ENCODE assay signal across 28 cellular contexts in the genomic region with DNA sequence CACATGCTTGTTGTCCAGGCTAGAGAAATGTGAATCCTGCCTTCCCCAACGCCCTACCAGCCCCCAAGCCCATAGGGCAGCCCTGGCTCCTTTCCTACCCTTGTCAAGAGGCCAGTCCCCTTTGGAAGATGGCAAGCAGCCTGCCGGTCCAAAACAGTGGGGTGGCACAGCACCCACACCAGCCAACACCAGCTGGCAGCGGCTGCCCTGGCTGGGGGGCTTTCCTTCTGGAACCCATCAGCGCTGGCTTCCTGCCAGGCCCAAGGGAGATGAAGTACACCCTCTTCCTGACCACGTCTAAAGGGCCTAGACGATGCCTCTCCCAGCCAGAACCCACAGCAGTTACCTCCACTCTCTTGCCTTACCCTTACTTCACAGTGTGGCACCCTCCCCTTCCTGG. TPM values are rescaled to one million over a fixed set of nuclear protein-coding genes. Genes with fewer than 3 reads are reported as not detected.
A peak's percentile ranks its signal among the peaks of the same experiment; 100 is the strongest.
DNase-seq lines count a peak whose midpoint lies in the region; FAIRE-seq and TF ChIP-seq lines count a peak whose summit lies in the region.
"Had no signal": no experiment of that assay in that cellular context is flagged by ENCODE, and none has a peak within 500 bp of the region (broad histone marks: within the 10 kb centered on the region; RNA-seq: fewer than 3 reads in every experiment).

No MANE protein-coding gene starts in this region.

- H3K4me2 ChIP-seq in H9 (ENCODE audit: insufficient read depth, insufficient read length, low read length): no peak overlapping the region
- H3K4me2 ChIP-seq in astrocyte (ENCODE audit: low read length): no peak overlapping the region
- H3K4me2 ChIP-seq: KMS-11 had no signal

- H3K56ac ChIP-seq in H9 (ENCODE audit: insufficient read length, low read depth, low read length): no peak overlapping the region

- H3K23ac ChIP-seq in H9 (ENCODE audit: insufficient read length, low read depth, low read length): no peak overlapping the region

- H2BK12ac ChIP-seq in H9 (ENCODE audit: insufficient read length, low read depth, low read length): no peak overlapping the region

- no peaks in the 10 kb centered on the region for H3K27me3 ChIP-seq in H9 (ENCODE audit: insufficient read depth, low read length)
- H3K27me3 ChIP-seq in astrocyte (ENCODE audit: insufficient read depth, low read length): peaks cover 8% of the 10 kb centered on the region
- no peaks in the 10 kb centered on the region for H3K27me3 ChIP-seq in colonic mucosa
- no peaks in the 10 kb centered on the region for H3K27me3 ChIP-seq in endodermal cell (ENCODE audit: control insufficient read depth, insufficient read depth, low read length, poor library complexity, severe bottlenecking)

- H2AK5ac ChIP-seq in H9 (ENCODE audit: insufficient read length, low read length): no peak overlapping the region

- no peaks in the 10 kb centered on the region for H3K79me1 ChIP-seq in H9 (ENCODE audit: insufficient read depth, low read depth, low read length, poor library complexity, severe bottlenecking)

- H3K14ac ChIP-seq in H9 (ENCODE audit: insufficient read depth, low read length): no peak overlapping the region

- H3K9ac ChIP-seq in H9 (ENCODE audit: extremely low read depth, insufficient read length, low read length) (no peak overlapping the region), astrocyte (ENCODE audit: low read length) (no peak overlapping the region), colonic mucosa (ENCODE audit: low read depth in 2 of 2, low read length in 2 of 2) (no peak overlapping the region), endodermal cell (ENCODE audit: extremely low read depth, low read length, poor library complexity, severe bottlenecking) (no peak overlapping the region)
- H3K9ac ChIP-seq: KMS-11 had no signal

- peaks cover 20 to 40% of the 10 kb centered on the region in 2 experiments for H3K4me1 Mint-ChIP-seq in H9
- H3K4me1 Mint-ChIP-seq in astrocyte (ENCODE audit: low read depth, unreplicated experiment): peaks cover 6% of the 10 kb centered on the region
- H3K4me1 Mint-ChIP-seq in nephron progenitor cell: peaks cover 89% of the 10 kb centered on the region
- H3K4me1 Mint-ChIP-seq in endodermal cell: peaks cover 15% of the 10 kb centered on the region
- H3K4me1 Mint-ChIP-seq: CD8-positive, alpha-beta memory T cell had no signal

- peak; percentile 19 for DNase-seq in DMS79 treated with DMSO at 0.1 percent for 48 hours (lab: John Stamatoyannopoulos, UW)
- DNase-seq in DMS79 (lab: John Stamatoyannopoulos, UW): no peak
- no peak for DNase-seq in H9
- DNase-seq in astrocyte (ENCODE audit: low read depth): no peak
- DNase-seq in nephron progenitor cell: no peak
- no peak for DNase-seq in colonic mucosa
- DNase-seq in activated effector memory CD4-positive, alpha-beta T cell treated with Interleukin-2 at 50 U/mL for 16 hours: no peak
- DNase-seq in endodermal cell: no peak
- DNase-seq: 8988T; activated CD4-positive, alpha-beta T cell treated with anti-CD3 and anti-CD28 coated beads for 48 hours; activated naive CD4-positive, alpha-beta T cell treated with Interleukin-2 at 50 U/mL for 16 hours; activated T-cell treated with anti-CD3 and anti-CD28 coated beads, Interleukin-2, amount 50 U/mL, for 4 hours; amniotic stem cell; CD8-positive, alpha-beta memory T cell; cortex of kidney; esophagus squamous epithelium; GOT3; lower lobe of right lung; NCI-H1930; NCI-H226; NK-92 treated with Interleukin-12 subunit alpha and Interleukin-12 subunit beta, amount 100 ng/mL, for 24 hours; T-helper 17 cell had no signal

- H3K23me2 ChIP-seq in H9 (ENCODE audit: insufficient read length, low read depth, low read length, poor library complexity, severe bottlenecking): no peaks in the 10 kb centered on the region

- H2BK20ac ChIP-seq in H9 (ENCODE audit: low read depth, low read length, poor library complexity, severe bottlenecking): no peak overlapping the region

- TF ChIP-seq CTCF in H9 (conservative IDR thresholded peaks at IDR 0.05) (no peak), astrocyte (IDR thresholded peaks at IDR 0.05; ENCODE audit: insufficient read depth, low read depth, low read length) (no peak), nephron progenitor cell (IDR thresholded peaks at IDR 0.05) (no peak), colonic mucosa (IDR thresholded peaks at IDR 0.05) (no peak), endodermal cell (conservative IDR thresholded peaks at IDR 0.05) (no peak)

- H3K79me2 ChIP-seq in H9 (ENCODE audit: insufficient read depth, low read length): no peaks in the 10 kb centered on the region
- no peaks in the 10 kb centered on the region for H3K79me2 ChIP-seq in astrocyte (ENCODE audit: insufficient read depth, low read length)

- no peak overlapping the region for H2BK15ac ChIP-seq in H9 (ENCODE audit: low read depth, low read length)

- H3K4me1 ChIP-seq in H9 (ENCODE audit: insufficient read depth, low read length) (no peaks in the 10 kb centered on the region; the same call in 1 of the 2 replicates), astrocyte (ENCODE audit: insufficient read depth, low read length) (peaks cover 7% of the 10 kb centered on the region), colonic mucosa (no peaks in the 10 kb centered on the region), endodermal cell (ENCODE audit: control insufficient read depth, insufficient read depth, low read length) (peaks cover 4% of the 10 kb centered on the region)
- H3K4me1 ChIP-seq: prostate gland had no signal

- no peaks in the 10 kb centered on the region for H3K9me3 ChIP-seq in H9 (ENCODE audit: control insufficient read depth, low read depth, low read length)
- H3K9me3 ChIP-seq in astrocyte (ENCODE audit: insufficient read depth, low read depth, low read length): no peaks in the 10 kb centered on the region
- no peaks in the 10 kb centered on the region for H3K9me3 ChIP-seq in colonic mucosa
- H3K9me3 ChIP-seq in endodermal cell (ENCODE audit: control insufficient read depth, low read length): no peaks in the 10 kb centered on the region
- H3K9me3 ChIP-seq: esophagus squamous epithelium, lower lobe of right lung, prostate gland had no signal

- H4K8ac ChIP-seq in H9 (replicated peaks; ENCODE audit: insufficient read length, low read depth, low read length): no peak overlapping the region

- H3T11ph ChIP-seq in H9 (ENCODE audit: low read length): no peak overlapping the region

- H3K4me3 ChIP-seq in astrocyte (ENCODE audit: insufficient read depth, low read depth, low read length) (no peak overlapping the region), colonic mucosa (no peak overlapping the region), endodermal cell (ENCODE audit: low read length) (no peak overlapping the region)
- H3K4me3 ChIP-seq: esophagus squamous epithelium, lower lobe of right lung, prostate gland, skin epidermis had no signal

- no peak overlapping the region for H3K18ac ChIP-seq in H9 (ENCODE audit: insufficient read length, low read depth, low read length)

- WGBS in H9 (ENCODE audit: extremely low coverage, insufficient read length, low lambda C conversion rate): no CpG with 5 or more reads among the region's 6 CpGs
- WGBS in endodermal cell (ENCODE audit: insufficient coverage in 1 of 2, insufficient read length in 1 of 2), 2 experiments: 91 to 100% methylated on average over 4 to 6 of the region's 6 CpGs

- peak overlapping the region in 2 of 3 experiments; percentile 34 to 63; a peak in 2 of 7 replicates for H3K27ac Mint-ChIP-seq in H9
- H3K27ac Mint-ChIP-seq in astrocyte (ENCODE audit: unreplicated experiment): no peak overlapping the region
- peak overlapping the region; percentile 72 for H3K27ac Mint-ChIP-seq in nephron progenitor cell
- no peak overlapping the region for H3K27ac Mint-ChIP-seq in endodermal cell
- H3K27ac Mint-ChIP-seq: CD8-positive, alpha-beta memory T cell; T-helper 17 cell; type B pancreatic cell had no signal

- FAIRE-seq in astrocyte (lab: Jason Lieb, UNC): no peak
- FAIRE-seq: frontal cortex, RCC 7860 had no signal

- no peak overlapping the region for H4K5ac ChIP-seq in H9 (ENCODE audit: insufficient read length, low read depth, low read length)

- no peaks in the 10 kb centered on the region for H4K20me1 ChIP-seq in H9 (ENCODE audit: control insufficient read depth, insufficient read depth, insufficient read length)
- no peaks in the 10 kb centered on the region for H4K20me1 ChIP-seq in astrocyte (ENCODE audit: insufficient read depth, low read length)

- H3K9me3 Mint-ChIP-seq in H9 (no peaks in the 10 kb centered on the region), astrocyte (ENCODE audit: unreplicated experiment) (no peaks in the 10 kb centered on the region), nephron progenitor cell (no peaks in the 10 kb centered on the region), endodermal cell (no peaks in the 10 kb centered on the region)
- H3K9me3 Mint-ChIP-seq: activated T-cell treated with anti-CD3 and anti-CD28 coated beads, Interleukin-2, amount 50 U/mL, for 4 hours; CD8-positive, alpha-beta memory T cell; type B pancreatic cell had no signal

- H2BK5ac ChIP-seq in H9 (ENCODE audit: insufficient read length, low read length): no peak overlapping the region

- intact Hi-C loops in colonic mucosa (cut with DNase I): no loop called here

- H3K36me3 Mint-ChIP-seq in H9 (ENCODE audit: insufficient read depth in 1 of 3, low read depth in 3 of 3) (no peaks in the 10 kb centered on the region), astrocyte (ENCODE audit: low read depth, unreplicated experiment) (peaks cover 4% of the 10 kb centered on the region), nephron progenitor cell (ENCODE audit: low read depth) (no peaks in the 10 kb centered on the region), endodermal cell (ENCODE audit: low read depth) (no peaks in the 10 kb centered on the region)
- H3K36me3 Mint-ChIP-seq: CD8-positive, alpha-beta memory T cell; type B pancreatic cell had no signal

- H3K4ac ChIP-seq in H9 (ENCODE audit: low read depth, low read length): no peak overlapping the region

- H4K91ac ChIP-seq in H9 (ENCODE audit: insufficient read length, low read depth, low read length): no peak overlapping the region

- H2BK120ac ChIP-seq in H9 (ENCODE audit: low read depth, low read length, poor library complexity, severe bottlenecking): no peak overlapping the region

- no peak overlapping the region for H3K4me3 Mint-ChIP-seq in H9
- peak overlapping the region; percentile 45 for H3K4me3 Mint-ChIP-seq in astrocyte (ENCODE audit: unreplicated experiment)
- peak overlapping the region; percentile 37 for H3K4me3 Mint-ChIP-seq in nephron progenitor cell
- no peak overlapping the region for H3K4me3 Mint-ChIP-seq in endodermal cell
- H3K4me3 Mint-ChIP-seq: activated T-cell treated with anti-CD3 and anti-CD28 coated beads, Interleukin-2, amount 50 U/mL, for 4 hours; CD8-positive, alpha-beta memory T cell; T-helper 17 cell; type B pancreatic cell had no signal

- no peaks in the 10 kb centered on the region; the same call in 1 of the 2 replicates for H3K27me3 Mint-ChIP-seq in H9 (ENCODE audit: low read depth)
- H3K27me3 Mint-ChIP-seq in astrocyte (ENCODE audit: low read depth, unreplicated experiment): peaks cover 21% of the 10 kb centered on the region
- peaks cover 3% of the 10 kb centered on the region for H3K27me3 Mint-ChIP-seq in nephron progenitor cell (ENCODE audit: low read depth, poor library complexity)
- peaks cover 3% of the 10 kb centered on the region for H3K27me3 Mint-ChIP-seq in endodermal cell (ENCODE audit: insufficient read depth)

- H2AFZ ChIP-seq in H9 (ENCODE audit: low read length) (no peak overlapping the region), astrocyte (ENCODE audit: low read depth, low read length) (peak overlapping the region; percentile 18)

- H3K36me3 ChIP-seq in astrocyte (ENCODE audit: insufficient read depth, low read length) (no peaks in the 10 kb centered on the region), colonic mucosa (no peaks in the 10 kb centered on the region), endodermal cell (ENCODE audit: control insufficient read depth, insufficient read depth, low read length) (no peaks in the 10 kb centered on the region)
- H3K36me3 ChIP-seq: esophagus squamous epithelium, lower lobe of right lung, prostate gland had no signal

- H3K27ac ChIP-seq in H9 (ENCODE audit: insufficient read length, low read depth, low read length) (no peak overlapping the region), astrocyte (ENCODE audit: low read depth, low read length) (no peak overlapping the region), colonic mucosa (no peak overlapping the region), endodermal cell (ENCODE audit: low read depth, low read length) (no peak overlapping the region)
- H3K27ac ChIP-seq: esophagus squamous epithelium, KMS-11, lower lobe of right lung, prostate gland, skin epidermis had no signal

RNA-seq across cellular contexts. Expression of gene KCNN3, which starts 24.2 kb away (rescaled TPM):
- total RNA-seq in H9 (2021): 0.83 TPM in 2 replicates
- total RNA-seq in astrocyte: 0.46 and 0.66 TPM in 2 replicates
- total RNA-seq in colonic mucosa: 1 to 10 TPM in 1 of 2 donors, under 1 TPM in 1; 0.99 to 2.5 TPM
- under 1 TPM; 0.57 to 0.75 TPM for total RNA-seq in endodermal cell
- 4.5 TPM for polyA plus RNA-seq in endodermal cell (2013, experiment 1 of 2)
- 5.8 TPM for polyA plus RNA-seq in endodermal cell (2013, experiment 2 of 2)
- polyA plus RNA-seq: CD8-positive, alpha-beta memory T cell had no signal

Comparison
In these comparisons a context has a peak if more than half of its experiments do, and no peak if none do; other contexts are left out.
1. H3K27ac Mint-ChIP-seq: peak in H9 (2 of 3) and nephron progenitor cell (single experiment); none in astrocyte (single experiment) and endodermal cell (single experiment).
2. H3K4me3 Mint-ChIP-seq: peak in astrocyte (single experiment) and nephron progenitor cell (single experiment); none in H9 (0 of 2) and endodermal cell (single experiment).